In the genomic region with DNA sequence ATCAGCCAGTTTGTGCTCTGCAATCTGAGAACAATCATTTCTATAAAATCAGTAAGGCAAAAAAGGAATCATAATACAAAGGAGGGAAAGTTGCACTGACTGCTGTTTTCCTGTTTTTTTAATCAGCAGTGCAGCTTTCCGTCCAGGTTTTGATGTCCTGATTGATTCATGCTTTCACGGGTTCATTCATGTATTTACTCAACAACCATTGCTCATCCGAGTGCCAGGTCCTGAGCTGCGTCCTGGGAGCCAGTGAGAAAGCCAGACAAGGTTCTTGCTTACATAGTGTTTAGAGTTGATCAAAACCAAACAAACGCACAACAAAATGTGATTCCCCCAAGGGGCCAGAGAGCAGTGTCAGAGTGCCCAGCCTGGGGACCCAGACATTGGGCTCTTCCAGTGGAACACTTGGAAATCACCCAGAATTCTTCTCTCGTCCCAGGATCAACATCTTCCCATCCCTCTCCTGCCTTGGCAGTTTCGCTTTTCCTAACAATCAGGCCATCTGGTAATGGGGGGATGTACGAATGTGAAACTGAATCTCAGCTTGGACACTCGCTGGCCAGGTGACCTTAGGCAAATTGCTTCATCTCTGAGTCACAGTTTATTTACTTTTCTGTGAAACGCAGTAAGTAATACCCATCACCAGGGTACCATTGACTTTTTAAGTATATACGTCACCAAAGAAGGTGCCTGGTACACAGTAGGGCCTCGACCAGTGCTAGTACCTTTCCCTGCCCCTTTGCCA, we compare ENCODE assay signal across 9 cellular contexts. TPM values are rescaled to one million over a fixed set of nuclear protein-coding genes. Genes with fewer than 3 reads are reported as not detected.
DNase-seq lines count a peak whose midpoint lies in the region; ATAC-seq and TF ChIP-seq lines count a peak whose summit lies in the region.
"Had no signal": no experiment of that assay in that cellular context is flagged by ENCODE, and none has a peak within 500 bp of the region (broad histone marks: within the 10 kb centered on the region; RNA-seq: fewer than 3 reads in every experiment).

No MANE protein-coding gene starts in this region.

- in situ Hi-C loops in Caki2 (cut with HindIII; ENCODE audit: low pct_unique_long_range_greater_than_20kb, low sequenced_read_pairs) (no loop called here), T47D (cut with HindIII; ENCODE audit: low pct_unique_long_range_greater_than_20kb, low sequenced_read_pairs) (no loop called here)

- H3K27me3 ChIP-seq in MG63 (no peaks in the 10 kb centered on the region), liver (ENCODE audit: control insufficient read depth in 4 of 4, insufficient read depth in 4 of 4, low read length in 3 of 4) (no peaks in the 10 kb centered on the region)

- H3K27ac ChIP-seq in liver (ENCODE audit: low read depth in 1 of 2, low read length in 2 of 2), result peak overlapping the region; percentile 96 to 100

- peak in 1 of 2 donors; percentile 15 for TF ChIP-seq RAD21 in liver (IDR thresholded peaks at IDR 0.05)

- TF ChIP-seq CTCF in liver (IDR thresholded peaks at IDR 0.05; ENCODE audit: low read depth, low read length, missing input control), result peak; percentile 4

- H3K36me3 ChIP-seq in MG63 (no peaks in the 10 kb centered on the region), liver (ENCODE audit: control insufficient read depth in 4 of 4, insufficient read depth in 3 of 4, low read depth in 1 of 4, low read length in 3 of 4) (no peaks in the 10 kb centered on the region)

- H3K9me3 ChIP-seq in MG63 (no peaks in the 10 kb centered on the region), liver (ENCODE audit: control insufficient read depth in 4 of 4, low read length in 3 of 4) (no peaks in the 10 kb centered on the region)

- WGBS in liver, result 14% methylated on average over 12 of the region's 12 CpGs

- H3K9ac ChIP-seq in liver (ENCODE audit: low read depth in 1 of 2, low read length in 2 of 2), result peak overlapping the region; percentile 63 to 84

- H3K4me1 ChIP-seq in liver (ENCODE audit: control insufficient read depth in 4 of 4, insufficient read depth in 4 of 4, low read length in 3 of 4), result peaks cover 7 to 19% (median 14%) of the 10 kb centered on the region in 4 donors

- DNase-seq in Caki2 (ENCODE audit: low read depth) (peak; percentile 38), MG63 (peak; percentile 60), T47D (ENCODE audit: low read depth in 1 of 2, low spot score in 1 of 2) (peak; percentile 39 to 66), Kasumi-1 (lab: John Stamatoyannopoulos, UW) (no peak), NOMO-1 treated with dmso at 0.1 percent for 144 hours (lab: John Stamatoyannopoulos, UW; ENCODE audit: unreplicated experiment) (no peak), middle frontal gyrus (ENCODE audit: extremely low spot score, low spot score) (no peak)
- DNase-seq: naive B cell had no signal

- peak overlapping the region; percentile 22 for H3K4me3 ChIP-seq in MG63
- H3K4me3 ChIP-seq in liver (ENCODE audit: low read depth in 1 of 3, low read length in 3 of 3), result peak overlapping the region; percentile 21 to 63 (median 31)

- ATAC-seq in HG02938 (IDR thresholded peaks at IDR 0.05; ENCODE audit: unreplicated experiment), result no peak

TF ChIP-seq in liver, 16 proteins besides CTCF, POLR2A, EP300 and RAD21:
- TF ChIP-seq HNF4A (conservative IDR thresholded peaks at IDR 0.05) (peak; percentile 32 to 62), FOXA2 (IDR thresholded peaks at IDR 0.05) (peak; percentile 82), NR2F2 (IDR thresholded peaks at IDR 0.05) (peak; percentile 15), JUND (IDR thresholded peaks at IDR 0.05) (peak; percentile 98), GABPA (IDR thresholded peaks at IDR 0.05 in 1 of 2, conservative IDR thresholded peaks at IDR 0.05 in 1 of 2) (no peak), TAF1 (conservative IDR thresholded peaks at IDR 0.05) (no peak), RXRA (IDR thresholded peaks at IDR 0.05) (peak; percentile 52 to 79), FOXA1 (IDR thresholded peaks at IDR 0.05) (peak; percentile 77), SP1 (IDR thresholded peaks at IDR 0.05) (peak; percentile 78), YY1 (IDR thresholded peaks at IDR 0.05) (peak; percentile 87), EGR1 (IDR thresholded peaks at IDR 0.05; ENCODE audit: low read depth in 2 of 2) (peak in 1 of 2 donors; percentile 16), HNF4G (IDR thresholded peaks at IDR 0.05) (no peak)
- TF ChIP-seq, protein P1, sequence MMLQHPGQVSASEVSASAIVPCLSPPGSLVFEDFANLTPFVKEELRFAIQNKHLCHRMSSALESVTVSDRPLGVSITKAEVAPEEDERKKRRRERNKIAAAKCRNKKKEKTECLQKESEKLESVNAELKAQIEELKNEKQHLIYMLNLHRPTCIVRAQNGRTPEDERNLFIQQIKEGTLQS (IDR thresholded peaks at IDR 0.05), result peak; percentile 95
- TF ChIP-seq, protein P2, sequence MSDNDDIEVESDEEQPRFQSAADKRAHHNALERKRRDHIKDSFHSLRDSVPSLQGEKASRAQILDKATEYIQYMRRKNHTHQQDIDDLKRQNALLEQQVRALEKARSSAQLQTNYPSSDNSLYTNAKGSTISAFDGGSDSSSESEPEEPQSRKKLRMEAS (IDR thresholded peaks at IDR 0.05), result no peak
- TF ChIP-seq, protein P3, sequence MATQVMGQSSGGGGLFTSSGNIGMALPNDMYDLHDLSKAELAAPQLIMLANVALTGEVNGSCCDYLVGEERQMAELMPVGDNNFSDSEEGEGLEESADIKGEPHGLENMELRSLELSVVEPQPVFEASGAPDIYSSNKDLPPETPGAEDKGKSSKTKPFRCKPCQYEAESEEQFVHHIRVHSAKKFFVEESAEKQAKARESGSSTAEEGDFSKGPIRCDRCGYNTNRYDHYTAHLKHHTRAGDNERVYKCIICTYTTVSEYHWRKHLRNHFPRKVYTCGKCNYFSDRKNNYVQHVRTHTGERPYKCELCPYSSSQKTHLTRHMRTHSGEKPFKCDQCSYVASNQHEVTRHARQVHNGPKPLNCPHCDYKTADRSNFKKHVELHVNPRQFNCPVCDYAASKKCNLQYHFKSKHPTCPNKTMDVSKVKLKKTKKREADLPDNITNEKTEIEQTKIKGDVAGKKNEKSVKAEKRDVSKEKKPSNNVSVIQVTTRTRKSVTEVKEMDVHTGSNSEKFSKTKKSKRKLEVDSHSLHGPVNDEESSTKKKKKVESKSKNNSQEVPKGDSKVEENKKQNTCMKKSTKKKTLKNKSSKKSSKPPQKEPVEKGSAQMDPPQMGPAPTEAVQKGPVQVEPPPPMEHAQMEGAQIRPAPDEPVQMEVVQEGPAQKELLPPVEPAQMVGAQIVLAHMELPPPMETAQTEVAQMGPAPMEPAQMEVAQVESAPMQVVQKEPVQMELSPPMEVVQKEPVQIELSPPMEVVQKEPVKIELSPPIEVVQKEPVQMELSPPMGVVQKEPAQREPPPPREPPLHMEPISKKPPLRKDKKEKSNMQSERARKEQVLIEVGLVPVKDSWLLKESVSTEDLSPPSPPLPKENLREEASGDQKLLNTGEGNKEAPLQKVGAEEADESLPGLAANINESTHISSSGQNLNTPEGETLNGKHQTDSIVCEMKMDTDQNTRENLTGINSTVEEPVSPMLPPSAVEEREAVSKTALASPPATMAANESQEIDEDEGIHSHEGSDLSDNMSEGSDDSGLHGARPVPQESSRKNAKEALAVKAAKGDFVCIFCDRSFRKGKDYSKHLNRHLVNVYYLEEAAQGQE (IDR thresholded peaks at IDR 0.05), result peak; percentile 79
- TF ChIP-seq, protein P4, sequence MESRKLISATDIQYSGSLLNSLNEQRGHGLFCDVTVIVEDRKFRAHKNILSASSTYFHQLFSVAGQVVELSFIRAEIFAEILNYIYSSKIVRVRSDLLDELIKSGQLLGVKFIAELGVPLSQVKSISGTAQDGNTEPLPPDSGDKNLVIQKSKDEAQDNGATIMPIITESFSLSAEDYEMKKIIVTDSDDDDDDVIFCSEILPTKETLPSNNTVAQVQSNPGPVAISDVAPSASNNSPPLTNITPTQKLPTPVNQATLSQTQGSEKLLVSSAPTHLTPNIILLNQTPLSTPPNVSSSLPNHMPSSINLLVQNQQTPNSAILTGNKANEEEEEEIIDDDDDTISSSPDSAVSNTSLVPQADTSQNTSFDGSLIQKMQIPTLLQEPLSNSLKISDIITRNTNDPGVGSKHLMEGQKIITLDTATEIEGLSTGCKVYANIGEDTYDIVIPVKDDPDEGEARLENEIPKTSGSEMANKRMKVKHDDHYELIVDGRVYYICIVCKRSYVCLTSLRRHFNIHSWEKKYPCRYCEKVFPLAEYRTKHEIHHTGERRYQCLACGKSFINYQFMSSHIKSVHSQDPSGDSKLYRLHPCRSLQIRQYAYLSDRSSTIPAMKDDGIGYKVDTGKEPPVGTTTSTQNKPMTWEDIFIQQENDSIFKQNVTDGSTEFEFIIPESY (IDR thresholded peaks at IDR 0.05), result no peak

RNA-seq across cellular contexts. Expression of a gene that starts 13.3 kb away (rescaled TPM):
- total RNA-seq in Caki2 (2014; rRNA removed; shearing (Covaris generic); ENCODE audit: low replicate concordance), result 10.9 and 12.5 TPM in 2 replicates
- 6.1 and 7.9 TPM in 2 replicates for total RNA-seq in MG63 (2014; rRNA removed; shearing (Covaris generic); ENCODE audit: low replicate concordance)
- under 1 TPM; 0.17 to 0.23 TPM for total RNA-seq in liver
- under 1 TPM in 1 of 2 donors, not detected in 1; 0.57 TPM for polyA plus RNA-seq in liver

RNA-seq across cellular contexts. Expression of a gene that starts 33.8 kb away (rescaled TPM):
- 21.2 and 21.7 TPM in 2 replicates for total RNA-seq in Caki2 (2014; rRNA removed; shearing (Covaris generic); ENCODE audit: low replicate concordance)
- total RNA-seq in MG63 (2014; rRNA removed; shearing (Covaris generic); ENCODE audit: low replicate concordance), result 10.9 and 21.6 TPM in 2 replicates
- total RNA-seq in liver, result 10 to 100 TPM in 1 of 2 donors, under 1 TPM in 1; under 0.01 to 11.9 TPM
- under 1 TPM; 0.10 to 0.87 TPM for polyA plus RNA-seq in liver

Comparison
In these comparisons a context has a peak if more than half of its experiments do, and no peak if none do; other contexts are left out.
1. DNase-seq: peak in Caki2 (single experiment), MG63 (single experiment) and T47D (2 of 2); none in Kasumi-1 (0 of 2), NOMO-1 treated with dmso at 0.1 percent for 144 hours (single experiment) and middle frontal gyrus (single experiment).